In genomic region chr7:101564778-101565211, GRCh38 we compare ENCODE assay signal across 10 cellular contexts.
A peak's percentile ranks its signal among the peaks of the same experiment; 100 is the strongest.
DNase-seq lines count a peak whose midpoint lies in the region; ATAC-seq and TF ChIP-seq lines count a peak whose summit lies in the region.
"Had no signal": no experiment of that assay in that cellular context is flagged by ENCODE, and none has a peak within 500 bp of the region (broad histone marks: within the 10 kb centered on the region; RNA-seq: fewer than 3 reads in every experiment).

No MANE protein-coding gene starts in this region.

- H3K9me3 Mint-ChIP-seq in endodermal cell, result peaks cover 11% of the 10 kb centered on the region
- H3K9me3 Mint-ChIP-seq in activated naive CD8-positive, alpha-beta T cell treated with anti-CD3 and anti-CD28 coated beads, Interleukin-2, amount 50 U/mL, for 24 hours, result no peaks in the 10 kb centered on the region
- H3K9me3 Mint-ChIP-seq in activated CD8-positive, alpha-beta memory T cell treated with anti-CD3 and anti-CD28 coated beads, Interleukin-2, amount 10 ng/mL, durations not matched to agents 7 days and 5 days (ENCODE audit: low read depth), result no peaks in the 10 kb centered on the region

- TF ChIP-seq POLR2A in suprapubic skin (IDR thresholded peaks at IDR 0.05), result no peak

- H3K27ac Mint-ChIP-seq in endodermal cell, result no peak overlapping the region
- H3K27ac Mint-ChIP-seq in activated naive CD8-positive, alpha-beta T cell treated with anti-CD3 and anti-CD28 coated beads, Interleukin-2, amount 50 U/mL, for 24 hours, result no peak overlapping the region
- H3K27ac Mint-ChIP-seq in activated CD8-positive, alpha-beta memory T cell treated with anti-CD3 and anti-CD28 coated beads, Interleukin-2, amount 10 ng/mL, durations not matched to agents 7 days and 5 days, result no peak overlapping the region

- no TSS peak for BruUV-seq in Panc1 (replicated peaks; lab: Mats Ljungman, UMichigan)

- POLR2A ChIA-PET in Panc1 (lab: Charles Lee), result no interaction called here

- no peak overlapping the region for H3K27ac ChIP-seq in Panc1 (ENCODE audit: low read length)
- H3K27ac ChIP-seq in endodermal cell (ENCODE audit: low read depth, low read length), result no peak overlapping the region
- no peak overlapping the region for H3K27ac ChIP-seq in suprapubic skin

- H3K9me3 ChIP-seq in Panc1 (ENCODE audit: control insufficient read depth, insufficient read depth, low read depth, low read length) (no peaks in the 10 kb centered on the region), endodermal cell (ENCODE audit: control insufficient read depth, low read length) (no peaks in the 10 kb centered on the region), suprapubic skin (no peaks in the 10 kb centered on the region)

- H3K27me3 ChIP-seq in Panc1 (ENCODE audit: control insufficient read depth, insufficient read depth, low read length) (0 out of 2 replicates have a peak, but pooled peaks cover 3% of the 10 kb centered on the region), endodermal cell (ENCODE audit: control insufficient read depth, insufficient read depth, low read length, poor library complexity, severe bottlenecking) (no peaks in the 10 kb centered on the region), suprapubic skin (peaks cover 39% of the 10 kb centered on the region)

- no peak overlapping the region for H3K4me3 Mint-ChIP-seq in endodermal cell
- no peak overlapping the region for H3K4me3 Mint-ChIP-seq in activated naive CD8-positive, alpha-beta T cell treated with anti-CD3 and anti-CD28 coated beads, Interleukin-2, amount 50 U/mL, for 24 hours
- no peak overlapping the region for H3K4me3 Mint-ChIP-seq in activated CD8-positive, alpha-beta memory T cell treated with anti-CD3 and anti-CD28 coated beads, Interleukin-2, amount 10 ng/mL, durations not matched to agents 7 days and 5 days

- ATAC-seq in Panc1 (peak; percentile 84), GM18520 (IDR thresholded peaks at IDR 0.05; ENCODE audit: unreplicated experiment) (no peak)
- no peak for ATAC-seq in activated naive CD8-positive, alpha-beta T cell treated with anti-CD3 and anti-CD28 coated beads, Interleukin-2, amount 50 U/mL, for 24 hours
- ATAC-seq in activated CD8-positive, alpha-beta memory T cell treated with anti-CD3 and anti-CD28 coated beads, Interleukin-2, amount 10 ng/mL, durations not matched to agents 7 days and 5 days, result no peak

- no peak overlapping the region; a peak in 1 of 4 replicates for H3K4me3 ChIP-seq in Panc1 (ENCODE audit: low read depth in 2 of 2, low read length in 2 of 2)
- H3K4me3 ChIP-seq in endodermal cell (ENCODE audit: low read length), result no peak overlapping the region
- no peak overlapping the region for H3K4me3 ChIP-seq in suprapubic skin

- H3K4me1 Mint-ChIP-seq in endodermal cell, result no peaks in the 10 kb centered on the region
- no peaks in the 10 kb centered on the region for H3K4me1 Mint-ChIP-seq in activated naive CD8-positive, alpha-beta T cell treated with anti-CD3 and anti-CD28 coated beads, Interleukin-2, amount 50 U/mL, for 24 hours
- H3K4me1 Mint-ChIP-seq in activated CD8-positive, alpha-beta memory T cell treated with anti-CD3 and anti-CD28 coated beads, Interleukin-2, amount 10 ng/mL, durations not matched to agents 7 days and 5 days, result peaks cover 3% of the 10 kb centered on the region

- H3K36me3 Mint-ChIP-seq in endodermal cell (ENCODE audit: low read depth), result no peaks in the 10 kb centered on the region
- H3K36me3 Mint-ChIP-seq in activated naive CD8-positive, alpha-beta T cell treated with anti-CD3 and anti-CD28 coated beads, Interleukin-2, amount 50 U/mL, for 24 hours (ENCODE audit: low read depth), result no peaks in the 10 kb centered on the region
- peaks cover 3% of the 10 kb centered on the region for H3K36me3 Mint-ChIP-seq in activated CD8-positive, alpha-beta memory T cell treated with anti-CD3 and anti-CD28 coated beads, Interleukin-2, amount 10 ng/mL, durations not matched to agents 7 days and 5 days

- WGBS in endodermal cell (ENCODE audit: insufficient coverage in 1 of 2, insufficient read length in 1 of 2), 2 experiments, result 57 to 63% methylated on average over 7 to 16 of the region's 16 CpGs
- 30% methylated on average over 11 of the region's 16 CpGs for WGBS in suprapubic skin

- intact Hi-C loops in Panc1 (cut with micrococcal nuclease; ENCODE audit: unreplicated experiment), result no loop called here

- TF ChIP-seq CTCF in Panc1 (IDR thresholded peaks at IDR 0.05), result no peak
- TF ChIP-seq CTCF in endodermal cell (conservative IDR thresholded peaks at IDR 0.05), result no peak
- TF ChIP-seq CTCF in suprapubic skin (IDR thresholded peaks at IDR 0.05), result no peak

- CTCF ChIA-PET in Panc1 (lab: Charles Lee), result no interaction called here
- CTCF ChIA-PET in activated CD8-positive, alpha-beta memory T cell treated with anti-CD3 and anti-CD28 coated beads, Interleukin-2, amount 10 ng/mL, durations not matched to agents 7 days and 5 days (lab: Charles Lee), result no interaction called here

- no peak overlapping the region for H3K9ac ChIP-seq in endodermal cell (ENCODE audit: extremely low read depth, low read length, poor library complexity, severe bottlenecking)

- DNase-seq in NCI-H2227 (lab: John Stamatoyannopoulos, UW; ENCODE audit: unreplicated experiment), result peak; percentile 41
- DNase-seq in NCI-H2227 treated with DMSO at 0.1 percent for 48 hours (lab: John Stamatoyannopoulos, UW), result no peak
- no peak for DNase-seq in Panc1 (ENCODE audit: low read depth, low spot score)
- peak; percentile 97 for DNase-seq in endodermal cell
- DNase-seq in suprapubic skin (ENCODE audit: low spot score in 2 of 2), result peak; percentile 42 to 59
- no peak for DNase-seq in activated naive CD8-positive, alpha-beta T cell treated with anti-CD3 and anti-CD28 coated beads, Interleukin-2, amount 50 U/mL, for 24 hours
- DNase-seq in activated CD8-positive, alpha-beta memory T cell treated with anti-CD3 and anti-CD28 coated beads, Interleukin-2, amount 10 ng/mL, durations not matched to agents 7 days and 5 days, result no peak
- DNase-seq: activated CD4-positive, CD25-positive, alpha-beta regulatory T cell treated with anti-CD3 and anti-CD28 coated beads, Interleukin-2, amount 50 U/mL, for 72 hours; activated effector memory CD4-positive, alpha-beta T cell treated with anti-CD3 and anti-CD28 coated beads, Interleukin-2, amount 50 U/mL, for 16 hours had no signal

- H3K27me3 Mint-ChIP-seq in endodermal cell (ENCODE audit: insufficient read depth), result no peaks in the 10 kb centered on the region
- peaks cover 11% of the 10 kb centered on the region for H3K27me3 Mint-ChIP-seq in activated naive CD8-positive, alpha-beta T cell treated with anti-CD3 and anti-CD28 coated beads, Interleukin-2, amount 50 U/mL, for 24 hours
- no peaks in the 10 kb centered on the region for H3K27me3 Mint-ChIP-seq in activated CD8-positive, alpha-beta memory T cell treated with anti-CD3 and anti-CD28 coated beads, Interleukin-2, amount 10 ng/mL, durations not matched to agents 7 days and 5 days

- no peak for TF ChIP-seq EP300 in suprapubic skin (IDR thresholded peaks at IDR 0.05)

- H3K4me1 ChIP-seq in Panc1 (ENCODE audit: control insufficient read depth, insufficient read depth, low read length), result 0 out of 2 replicates have a peak, but pooled peaks cover 2% of the 10 kb centered on the region
- no peaks in the 10 kb centered on the region for H3K4me1 ChIP-seq in endodermal cell (ENCODE audit: control insufficient read depth, insufficient read depth, low read length)
- no peaks in the 10 kb centered on the region for H3K4me1 ChIP-seq in suprapubic skin

- in situ Hi-C loops in Panc1 (cut with HindIII; ENCODE audit: low pct_unique_long_range_greater_than_20kb, low sequenced_read_pairs), result no loop called here

- no peaks in the 10 kb centered on the region for H3K36me3 ChIP-seq in Panc1 (ENCODE audit: control insufficient read depth, insufficient read depth, low read length)
- no peaks in the 10 kb centered on the region for H3K36me3 ChIP-seq in endodermal cell (ENCODE audit: control insufficient read depth, insufficient read depth, low read length)
- no peaks in the 10 kb centered on the region for H3K36me3 ChIP-seq in suprapubic skin

Comparison
In these comparisons a context has a peak if more than half of its experiments do, and no peak if none do; other contexts are left out.
1. DNase-seq: peak in NCI-H2227 (single experiment), endodermal cell (single experiment) and suprapubic skin (2 of 2); none in NCI-H2227 treated with DMSO at 0.1 percent for 48 hours (single experiment), Panc1 (single experiment), activated naive CD8-positive, alpha-beta T cell treated with anti-CD3 and anti-CD28 coated beads, Interleukin-2, amount 50 U/mL, for 24 hours (single experiment) and activated CD8-positive, alpha-beta memory T cell treated with anti-CD3 and anti-CD28 coated beads, Interleukin-2, amount 10 ng/mL, durations not matched to agents 7 days and 5 days (single experiment).